9 cellular contexts compared by ENCODE assay signal in the genomic region with DNA sequence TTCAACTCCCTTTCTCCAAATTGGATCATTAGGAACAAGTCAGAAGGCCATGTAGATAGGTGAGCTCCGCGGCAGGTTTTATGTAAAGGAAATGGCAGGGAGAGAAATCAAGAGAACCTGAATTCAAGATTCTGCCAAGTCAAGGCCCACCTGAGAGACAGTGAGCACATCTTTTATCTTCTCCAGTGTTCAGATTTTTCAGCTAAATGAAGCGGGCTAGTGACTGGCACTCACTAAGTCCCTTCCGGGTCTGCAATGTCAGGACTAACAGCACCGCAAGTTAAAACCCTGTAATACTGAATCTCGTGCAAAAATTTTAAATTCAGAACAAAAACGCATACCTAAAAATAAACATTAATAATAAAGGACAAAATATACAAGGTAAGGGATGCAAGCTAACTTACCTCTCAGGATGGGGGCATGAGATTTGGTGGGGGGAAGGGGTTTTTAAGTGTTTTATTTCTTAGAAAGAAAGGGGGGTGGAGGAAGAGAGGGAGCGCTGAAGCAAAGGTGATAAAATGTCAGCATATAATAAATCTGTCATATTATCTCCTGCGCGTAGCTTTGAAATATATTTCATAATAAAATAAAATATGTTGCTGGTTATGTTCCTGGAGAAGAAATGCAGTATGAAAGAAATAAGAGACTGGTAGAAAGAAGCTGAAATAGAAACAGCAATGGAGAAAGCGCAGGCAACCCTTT. TPM values are rescaled to one million over a fixed set of nuclear protein-coding genes. Genes with fewer than 3 reads are reported as not detected.
DNase-seq lines count a peak whose midpoint lies in the region; ATAC-seq and TF ChIP-seq lines count a peak whose summit lies in the region.
"Had no signal": no experiment of that assay in that cellular context is flagged by ENCODE, and none has a peak within 500 bp of the region (broad histone marks: within the 10 kb centered on the region; RNA-seq: fewer than 3 reads in every experiment).

No MANE protein-coding gene starts in this region.

- 21% methylated on average over 11 of the region's 11 CpGs for WGBS in smooth muscle cell (ENCODE audit: low lambda C conversion rate)

- peaks cover 20% of the 10 kb centered on the region for H3F3A ChIP-seq in smooth muscle cell (ENCODE audit: low read depth)

- H3K4me3 ChIP-seq in H7 (ENCODE audit: insufficient read depth, low read depth, low read length) (peak overlapping the region; percentile 71), ascending aorta (peak overlapping the region; percentile 54 to 65), iPS-15b (ENCODE audit: low read depth, low read length) (peak overlapping the region; percentile 72), smooth muscle cell (peak overlapping the region; percentile 89)

- no peak for ATAC-seq in HG03460 (IDR thresholded peaks at IDR 0.05; ENCODE audit: unreplicated experiment)

- TF ChIP-seq CTCF in ascending aorta (IDR thresholded peaks at IDR 0.05) (no peak), smooth muscle cell (IDR thresholded peaks at IDR 0.05; ENCODE audit: borderline replicate concordance, insufficient read depth, poor library complexity, severe bottlenecking) (no peak)

- peaks cover 82% of the 10 kb centered on the region for H3K79me2 ChIP-seq in smooth muscle cell (ENCODE audit: low read depth)

- H2AFZ ChIP-seq in smooth muscle cell (ENCODE audit: low read depth): peak overlapping the region; percentile 56

- peaks cover 0 to 16% of the 10 kb centered on the region in 2 donors for H3K4me1 ChIP-seq in ascending aorta
- peaks cover 8% of the 10 kb centered on the region for H3K4me1 ChIP-seq in iPS-15b (ENCODE audit: control insufficient read depth, insufficient read depth, low read length)
- H3K4me1 ChIP-seq in smooth muscle cell (ENCODE audit: low read depth): peaks cover 32% of the 10 kb centered on the region

- H3K9me3 ChIP-seq in ascending aorta (peaks cover 0 to 6% of the 10 kb centered on the region in 2 donors), iPS-15b (ENCODE audit: control insufficient read depth, insufficient read depth, low read length) (no peaks in the 10 kb centered on the region), smooth muscle cell (replicated peaks; ENCODE audit: low read depth) (no peaks in the 10 kb centered on the region)

- H4K20me1 ChIP-seq in smooth muscle cell (ENCODE audit: low read depth): peaks cover 30% of the 10 kb centered on the region

- no peak overlapping the region for H3K27ac ChIP-seq in ascending aorta
- H3K27ac ChIP-seq in smooth muscle cell (ENCODE audit: low read depth): peak overlapping the region; percentile 85

- peaks cover 3% of the 10 kb centered on the region; the same call in 1 of the 2 replicates for H3K27me3 ChIP-seq in H7 (ENCODE audit: control insufficient read depth, insufficient read depth, low read length)
- H3K27me3 ChIP-seq in ascending aorta: no peaks in the 10 kb centered on the region
- H3K27me3 ChIP-seq in iPS-15b (ENCODE audit: control insufficient read depth, insufficient read depth, low read length): peaks cover 9% of the 10 kb centered on the region
- H3K27me3 ChIP-seq in smooth muscle cell (ENCODE audit: low read depth): no peaks in the 10 kb centered on the region

- H3K9ac ChIP-seq in iPS-15b (ENCODE audit: low read depth, low read length): no peak overlapping the region
- peak overlapping the region; percentile 78 for H3K9ac ChIP-seq in smooth muscle cell (ENCODE audit: low read depth)

- intact Hi-C loops in ascending aorta (cut with DNase I) (no loop called here), posterior vena cava (cut with DNase I) (no loop called here)

- peak; percentile 12 for DNase-seq in H7
- DNase-seq in ascending aorta (ENCODE audit: low spot score in 2 of 2): no peak
- no peak for DNase-seq in smooth muscle cell (lab: John Stamatoyannopoulos, UW; ENCODE audit: unreplicated experiment)
- DNase-seq in AG08395 (ENCODE audit: low spot score): no peak
- no peak for DNase-seq in NAMALWA (ENCODE audit: low spot score)
- DNase-seq in posterior vena cava (ENCODE audit: low spot score): no peak
- DNase-seq: GDM1 had no signal

- H3K36me3 ChIP-seq in H7 (replicated peaks; ENCODE audit: control insufficient read depth, insufficient read depth, low read length) (0 out of 2 replicates have a peak, but pooled peaks cover under 1% of the 10 kb centered on the region), ascending aorta (peaks cover 0 to 6% of the 10 kb centered on the region in 2 donors), iPS-15b (ENCODE audit: control insufficient read depth, insufficient read depth, low read length) (no peaks in the 10 kb centered on the region), smooth muscle cell (ENCODE audit: low read depth) (no peaks in the 10 kb centered on the region)

- H3K4me2 ChIP-seq in smooth muscle cell: peak overlapping the region; percentile 94

RNA-seq across cellular contexts. Expression of gene TCAF1, which starts 17.5 kb away (rescaled TPM):
- 22.6 and 38.2 TPM in 2 replicates for total RNA-seq in H7 (2014; rRNA removed; shearing (Covaris generic))
- 30.9 TPM for total RNA-seq in ascending aorta
- total RNA-seq in smooth muscle cell: 177 and 237 TPM in 2 replicates
- 108 and 147 TPM in 2 replicates for polyA plus RNA-seq in smooth muscle cell
- 10 to 100 TPM; 33.9 to 36.1 TPM for total RNA-seq in posterior vena cava

RNA-seq across cellular contexts. Expression of gene OR2F2, which starts 50.6 kb away (rescaled TPM):
- not detected in 2 replicates for total RNA-seq in H7 (2014; rRNA removed; shearing (Covaris generic))
- total RNA-seq in ascending aorta (not detected), smooth muscle cell (not detected in 2 replicates), posterior vena cava (not detected)
- polyA plus RNA-seq in smooth muscle cell: not detected in 2 replicates
